ENCODE assay signal across 21 cellular contexts in genomic region chr10:78044699-78045098, GRCh38. TPM values are rescaled to one million over a fixed set of nuclear protein-coding genes. Genes with fewer than 3 reads are reported as not detected.
DNase-seq lines count a peak whose midpoint lies in the region; ATAC-seq and TF ChIP-seq lines count a peak whose summit lies in the region.
"Had no signal": no experiment of that assay in that cellular context is flagged by ENCODE, and none has a peak within 500 bp of the region (broad histone marks: within the 10 kb centered on the region; RNA-seq: fewer than 3 reads in every experiment).

No MANE protein-coding gene starts in this region.

- peaks cover 47% of the 10 kb centered on the region for H3K4me1 Mint-ChIP-seq in activated CD8-positive, alpha-beta T cell treated with anti-CD3 and anti-CD28 coated beads for 36 hours (ENCODE audit: low read depth)
- H3K4me1 Mint-ChIP-seq in activated CD8-positive, alpha-beta T cell treated with anti-CD3 and anti-CD28 coated beads, Interleukin-2, amount 10 ng/mL, durations not matched to agents 7 days and 5 days (ENCODE audit: low read depth): peaks cover 50% of the 10 kb centered on the region
- peaks cover 76% of the 10 kb centered on the region for H3K4me1 Mint-ChIP-seq in brain

- intact Hi-C loops in activated CD8-positive, alpha-beta T cell treated with anti-CD3 and anti-CD28 coated beads for 36 hours (cut with micrococcal nuclease): loop anchor here (5.0 to 10.0 kb wide), 2 partner anchors 613 to 1150 kb away; no protein-coding TSS in a partner anchor

- no peak for DNase-seq in activated CD8-positive, alpha-beta T cell treated with anti-CD3 and anti-CD28 coated beads for 36 hours
- DNase-seq in activated CD8-positive, alpha-beta T cell treated with anti-CD3 and anti-CD28 coated beads, Interleukin-2, amount 10 ng/mL, durations not matched to agents 7 days and 5 days: no peak
- peak; percentile 36 for DNase-seq in osteoblast (ENCODE audit: insufficient read length, low spot score, missing footprints)
- DNase-seq in GM19240 (ENCODE audit: insufficient read length, low spot score): no peak
- no peak for DNase-seq in middle frontal gyrus (ENCODE audit: extremely low spot score, low spot score)
- DNase-seq: activated CD4-positive, alpha-beta T cell treated with anti-CD3 and anti-CD28 coated beads for 1 hour; amniotic stem cell; COR-L47; left ventricle myocardium superior; NCI-H1417 treated with DMSO at 0.1 percent for 48 hours; NCI-H345; Right ventricle myocardium superior; spleen; stimulated activated naive CD4-positive, alpha-beta T cell had no signal

- H3K4me3 ChIP-seq in KMS-11 (IDR thresholded peaks at IDR 0.05; ENCODE audit: insufficient read depth, low read depth, low read length) (no peak overlapping the region), osteoblast (ENCODE audit: insufficient read depth, low read length) (no peak overlapping the region)
- H3K4me3 ChIP-seq: A549, GM12878, K562, prostate gland, spleen had no signal

- no peaks in the 10 kb centered on the region for H3K9me3 ChIP-seq in osteoblast (ENCODE audit: low read depth, low read length)
- H3K9me3 ChIP-seq: A549, prostate gland, spleen had no signal

- peaks cover 31% of the 10 kb centered on the region for H3K36me3 Mint-ChIP-seq in activated CD8-positive, alpha-beta T cell treated with anti-CD3 and anti-CD28 coated beads for 36 hours (ENCODE audit: low read depth)
- peaks cover 35% of the 10 kb centered on the region for H3K36me3 Mint-ChIP-seq in activated CD8-positive, alpha-beta T cell treated with anti-CD3 and anti-CD28 coated beads, Interleukin-2, amount 10 ng/mL, durations not matched to agents 7 days and 5 days (ENCODE audit: low read depth)
- H3K36me3 Mint-ChIP-seq in brain: peaks cover 28% of the 10 kb centered on the region

- H3K79me2 ChIP-seq in KMS-11 (ENCODE audit: insufficient read depth, low read depth) (peaks cover under 1% of the 10 kb centered on the region; the same call in 1 of the 2 replicates), osteoblast (ENCODE audit: insufficient read depth, low read length) (peaks cover 10% of the 10 kb centered on the region)

- POLR2A ChIA-PET in activated CD8-positive, alpha-beta T cell treated with anti-CD3 and anti-CD28 coated beads for 36 hours (lab: Charles Lee): interaction anchor here (1.7 kb wide), 1 partner anchor 10 kb away, joined by 5 read pairs; no protein-coding TSS in a partner anchor
- POLR2A ChIA-PET in activated CD8-positive, alpha-beta T cell treated with anti-CD3 and anti-CD28 coated beads, Interleukin-2, amount 10 ng/mL, durations not matched to agents 7 days and 5 days (lab: Charles Lee): no interaction called here

- no peaks in the 10 kb centered on the region for H3K27me3 Mint-ChIP-seq in activated CD8-positive, alpha-beta T cell treated with anti-CD3 and anti-CD28 coated beads for 36 hours
- H3K27me3 Mint-ChIP-seq in activated CD8-positive, alpha-beta T cell treated with anti-CD3 and anti-CD28 coated beads, Interleukin-2, amount 10 ng/mL, durations not matched to agents 7 days and 5 days (ENCODE audit: low read depth): no peaks in the 10 kb centered on the region
- no peaks in the 10 kb centered on the region for H3K27me3 Mint-ChIP-seq in brain

- peak overlapping the region; percentile 22 for H3K27ac Mint-ChIP-seq in activated CD8-positive, alpha-beta T cell treated with anti-CD3 and anti-CD28 coated beads for 36 hours
- H3K27ac Mint-ChIP-seq in activated CD8-positive, alpha-beta T cell treated with anti-CD3 and anti-CD28 coated beads, Interleukin-2, amount 10 ng/mL, durations not matched to agents 7 days and 5 days: no peak overlapping the region
- H3K27ac Mint-ChIP-seq in brain: peak overlapping the region in 4 of 5 experiments; percentile 39 to 91 (median 65)

- H3K36me3 ChIP-seq in KMS-11 (ENCODE audit: insufficient read depth) (peaks cover 6% of the 10 kb centered on the region; the same call in 1 of the 2 replicates), osteoblast (ENCODE audit: insufficient read depth, low read length) (peaks cover 31% of the 10 kb centered on the region)
- H3K36me3 ChIP-seq: prostate gland had no signal

- peaks cover 17% of the 10 kb centered on the region; the same call in 1 of the 2 replicates for H4K20me1 ChIP-seq in KMS-11 (ENCODE audit: insufficient read depth)
- H4K20me1 ChIP-seq in osteoblast (ENCODE audit: insufficient read depth, low read length): peaks cover 37% of the 10 kb centered on the region

- H3K9ac ChIP-seq in KMS-11: no peak overlapping the region

- H3K27me3 ChIP-seq in KMS-11 (ENCODE audit: insufficient read depth, low read depth) (no peaks in the 10 kb centered on the region), osteoblast (ENCODE audit: insufficient read depth, low read length) (no peaks in the 10 kb centered on the region)
- H3K27me3 ChIP-seq: spleen had no signal

- H3K4me1 ChIP-seq in KMS-11 (ENCODE audit: low read depth, poor library complexity, severe bottlenecking): peaks cover 78% of the 10 kb centered on the region
- peaks cover 23% of the 10 kb centered on the region for H3K4me1 ChIP-seq in osteoblast (ENCODE audit: insufficient read depth, low read length)

- CTCF ChIA-PET in activated CD8-positive, alpha-beta T cell treated with anti-CD3 and anti-CD28 coated beads for 36 hours (lab: Charles Lee): no interaction called here
- CTCF ChIA-PET in activated CD8-positive, alpha-beta T cell treated with anti-CD3 and anti-CD28 coated beads, Interleukin-2, amount 10 ng/mL, durations not matched to agents 7 days and 5 days (lab: Charles Lee): interaction anchor here (1.2 to 1.4 kb wide), 2 partner anchors 8 to 17 kb away, joined by 3 to 5 read pairs; no protein-coding TSS in a partner anchor

- no peak overlapping the region for H3K4me3 Mint-ChIP-seq in activated CD8-positive, alpha-beta T cell treated with anti-CD3 and anti-CD28 coated beads for 36 hours
- H3K4me3 Mint-ChIP-seq in activated CD8-positive, alpha-beta T cell treated with anti-CD3 and anti-CD28 coated beads, Interleukin-2, amount 10 ng/mL, durations not matched to agents 7 days and 5 days: no peak overlapping the region
- H3K4me3 Mint-ChIP-seq in brain: no peak overlapping the region

- no peak overlapping the region for H2AFZ ChIP-seq in KMS-11 (ENCODE audit: low read depth)
- H2AFZ ChIP-seq in osteoblast (ENCODE audit: low read length): no peak overlapping the region

- ATAC-seq in activated CD8-positive, alpha-beta T cell treated with anti-CD3 and anti-CD28 coated beads for 36 hours: no peak
- no peak for ATAC-seq in activated CD8-positive, alpha-beta T cell treated with anti-CD3 and anti-CD28 coated beads, Interleukin-2, amount 10 ng/mL, durations not matched to agents 7 days and 5 days
- no peak for ATAC-seq in HG02852 (IDR thresholded peaks at IDR 0.05; ENCODE audit: unreplicated experiment)
- ATAC-seq: K562, left ventricle myocardium superior had no signal

- H3K4me2 ChIP-seq in KMS-11 (peak overlapping the region; percentile 83), osteoblast (ENCODE audit: insufficient read depth, low read length) (peak overlapping the region; percentile 49)
- H3K4me2 ChIP-seq: A549 had no signal

- no peak for TF ChIP-seq CTCF in activated CD8-positive, alpha-beta T cell treated with anti-CD3 and anti-CD28 coated beads for 36 hours (IDR thresholded peaks at IDR 0.05)
- TF ChIP-seq CTCF in KMS-11 (conservative IDR thresholded peaks at IDR 0.05; ENCODE audit: low read depth, low read length) (no peak; the same call in 1 of the 2 replicates), brain (conservative IDR thresholded peaks at IDR 0.05) (no peak), osteoblast (IDR thresholded peaks at IDR 0.05; ENCODE audit: extremely low read depth, low read depth, low read length) (no peak)

- peak overlapping the region; percentile 59 for H3K27ac ChIP-seq in KMS-11
- peak overlapping the region; percentile 25 for H3K27ac ChIP-seq in osteoblast (ENCODE audit: low read depth, low read length)
- H3K27ac ChIP-seq: A549, prostate gland, spleen had no signal

- H3K9me3 Mint-ChIP-seq in activated CD8-positive, alpha-beta T cell treated with anti-CD3 and anti-CD28 coated beads for 36 hours: no peaks in the 10 kb centered on the region
- H3K9me3 Mint-ChIP-seq in activated CD8-positive, alpha-beta T cell treated with anti-CD3 and anti-CD28 coated beads, Interleukin-2, amount 10 ng/mL, durations not matched to agents 7 days and 5 days (ENCODE audit: insufficient read depth): no peaks in the 10 kb centered on the region
- no peaks in the 10 kb centered on the region for H3K9me3 Mint-ChIP-seq in brain

RNA-seq across cellular contexts. Expression of gene RPS24, which starts 11.0 kb away (rescaled TPM):
- total RNA-seq in activated CD8-positive, alpha-beta T cell treated with anti-CD3 and anti-CD28 coated beads for 36 hours: 1,000 to 10,000 TPM; 2,061 to 2,067 TPM
- 1,000 to 10,000 TPM; 1,446 to 1,455 TPM for total RNA-seq in activated CD8-positive, alpha-beta T cell treated with anti-CD3 and anti-CD28 coated beads, Interleukin-2, amount 10 ng/mL, durations not matched to agents 7 days and 5 days
- polyA plus RNA-seq in brain (ENCODE audit: insufficient read depth, low read depth, low replicate concordance): 1,805 TPM
- 1,685 and 1,757 TPM in 2 replicates for total RNA-seq in osteoblast

RNA-seq across cellular contexts. Expression of gene POLR3A, which starts 15.4 kb away (rescaled TPM):
- 10 to 100 TPM; 16.2 to 17.5 TPM for total RNA-seq in activated CD8-positive, alpha-beta T cell treated with anti-CD3 and anti-CD28 coated beads for 36 hours
- 10 to 100 TPM; 17.0 to 18.5 TPM for total RNA-seq in activated CD8-positive, alpha-beta T cell treated with anti-CD3 and anti-CD28 coated beads, Interleukin-2, amount 10 ng/mL, durations not matched to agents 7 days and 5 days
- polyA plus RNA-seq in brain (ENCODE audit: insufficient read depth, low read depth, low replicate concordance): 15.5 TPM
- 11.9 and 16.2 TPM in 2 replicates for total RNA-seq in osteoblast
